In the genomic region with DNA sequence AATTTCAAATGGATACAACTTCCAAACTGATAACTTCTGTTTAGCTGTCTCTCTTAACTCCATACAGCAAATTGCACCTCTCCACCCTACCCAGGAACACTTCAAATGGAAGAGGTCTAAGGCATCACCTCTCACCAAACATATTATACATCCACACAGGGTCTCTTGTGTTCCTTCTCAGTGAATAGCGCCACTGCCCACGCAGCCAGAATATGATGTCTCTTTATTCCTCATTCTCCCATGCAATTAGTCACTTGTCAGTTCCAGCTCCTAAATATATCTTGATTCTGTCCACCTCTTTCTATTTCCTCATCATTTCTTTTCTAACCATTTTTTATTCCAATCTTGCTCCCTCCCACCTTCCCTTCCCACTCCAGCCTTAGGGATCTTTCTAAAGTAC, we compare ENCODE assay signal across 19 cellular contexts. TPM values are rescaled to one million over a fixed set of nuclear protein-coding genes. Genes with fewer than 3 reads are reported as not detected.
DNase-seq lines count a peak whose midpoint lies in the region; ATAC-seq and TF ChIP-seq lines count a peak whose summit lies in the region.
"Had no signal": no experiment of that assay in that cellular context is flagged by ENCODE, and none has a peak within 500 bp of the region (broad histone marks: within the 10 kb centered on the region; RNA-seq: fewer than 3 reads in every experiment).

No MANE protein-coding gene starts in this region.

- no peaks in the 10 kb centered on the region for H3K27me3 Mint-ChIP-seq in activated CD4-positive, alpha-beta T cell treated with anti-CD3 and anti-CD28 coated beads for 36 hours
- H3K27me3 Mint-ChIP-seq in T-cell = no peaks in the 10 kb centered on the region
- H3K27me3 Mint-ChIP-seq in memory B cell = no peaks in the 10 kb centered on the region

- no peak for TF ChIP-seq CTCF in GM10248 (IDR thresholded peaks at IDR 0.05; ENCODE audit: control extremely low read depth, extremely low read depth, low read depth, missing control alignments)

- CTCF ChIA-PET in activated CD4-positive, alpha-beta T cell treated with anti-CD3 and anti-CD28 coated beads for 36 hours (lab: Charles Lee) = interaction anchor here (0.8 to 12.9 kb wide), 6 partner anchors 21 to 70 kb away, joined by 3 to 367 read pairs (median 4); no protein-coding TSS in a partner anchor
- CTCF ChIA-PET in T-cell (lab: Charles Lee) = interaction anchor here (0.6 to 4.1 kb wide), 8 partner anchors 13 to 164 kb away, joined by 3 to 24 read pairs (median 6); no protein-coding TSS in a partner anchor
- CTCF ChIA-PET in GM10248 (lab: Yijun Ruan, JAX) = interaction anchor here (1.8 to 50.4 kb wide), 5 partner anchors 10 to 65 kb away, joined by 3 to 1060 read pairs (median 7); no protein-coding TSS in a partner anchor

- peaks cover 8 to 23% (median 12%) of the 10 kb centered on the region in 11 experiments for H3K9me3 ChIP-seq in BLaER1 treated with 17β-estradiol and CSF1 and Interleukin-3, amounts not matched to agents 10 nM and 100 nM (replicated peaks in 1 of 11)

- H3K4me3 ChIP-seq in BLaER1 treated with 17β-estradiol and CSF1 and Interleukin-3, amounts not matched to agents 10 nM and 100 nM = no peak overlapping the region
- H3K4me3 ChIP-seq: BLaER1 had no signal

- no peak overlapping the region for H3K27ac ChIP-seq in BLaER1 treated with 17β-estradiol and CSF1 and Interleukin-3, amounts not matched to agents 10 nM and 100 nM
- H3K27ac ChIP-seq: 22Rv1, BLaER1, KMS-11, RWPE1 had no signal

- no peaks in the 10 kb centered on the region for H3K27me3 ChIP-seq in BLaER1 treated with 17β-estradiol and CSF1 and Interleukin-3, amounts not matched to agents 10 nM and 100 nM
- H3K27me3 ChIP-seq: BLaER1 had no signal

- H3K27ac Mint-ChIP-seq in activated CD4-positive, alpha-beta T cell treated with anti-CD3 and anti-CD28 coated beads for 36 hours = peak overlapping the region; percentile 11
- peak overlapping the region; percentile 44 to 61 for H3K27ac Mint-ChIP-seq in T-cell
- H3K27ac Mint-ChIP-seq in memory B cell = peak overlapping the region; percentile 21

- intact Hi-C loops in activated CD4-positive, alpha-beta T cell treated with anti-CD3 and anti-CD28 coated beads for 36 hours (cut with DNase I, micrococcal nuclease) = loop anchor here in 1 of 2 experiments (10.0 kb wide), 2 partner anchors 217 to 247 kb away; no protein-coding TSS in a partner anchor

- H3K9me3 Mint-ChIP-seq in activated CD4-positive, alpha-beta T cell treated with anti-CD3 and anti-CD28 coated beads for 36 hours (ENCODE audit: low read depth) = no peaks in the 10 kb centered on the region
- no peaks in the 10 kb centered on the region for H3K9me3 Mint-ChIP-seq in T-cell
- H3K9me3 Mint-ChIP-seq in memory B cell = no peaks in the 10 kb centered on the region

- peaks cover 0 to 6% (median 0%) of the 10 kb centered on the region in 11 experiments; a peak in 3 of 22 replicates for H3K36me3 ChIP-seq in BLaER1 treated with 17β-estradiol and CSF1 and Interleukin-3, amounts not matched to agents 10 nM and 100 nM
- H3K36me3 ChIP-seq: BLaER1 had no signal

- H4K20me1 ChIP-seq in BLaER1 treated with 17β-estradiol and CSF1 and Interleukin-3, amounts not matched to agents 10 nM and 100 nM = no peaks in the 10 kb centered on the region
- H4K20me1 ChIP-seq: BLaER1 had no signal

- H3K4me1 Mint-ChIP-seq in activated CD4-positive, alpha-beta T cell treated with anti-CD3 and anti-CD28 coated beads for 36 hours = peaks cover 62% of the 10 kb centered on the region
- H3K4me1 Mint-ChIP-seq in T-cell = peaks cover 45 to 64% (median 49%) of the 10 kb centered on the region in 3 donors
- peaks cover 9% of the 10 kb centered on the region for H3K4me1 Mint-ChIP-seq in memory B cell

- POLR2A ChIA-PET in activated CD4-positive, alpha-beta T cell treated with anti-CD3 and anti-CD28 coated beads for 36 hours (lab: Charles Lee) = interaction anchor here (1.2 kb wide), 1 partner anchor 19 kb away, joined by 3 read pairs; no protein-coding TSS in a partner anchor
- POLR2A ChIA-PET in T-cell (lab: Charles Lee) (interaction anchor here (0.5 to 0.7 kb wide), 2 partner anchors 50 to 80 kb away, joined by 3 read pairs; no protein-coding TSS in a partner anchor), GM10248 (lab: Yijun Ruan, JAX) (interaction anchor here (0.6 kb wide), 1 partner anchor 27 kb away, joined by 3 read pairs; no protein-coding TSS in a partner anchor)

- no peak for ATAC-seq in activated CD4-positive, alpha-beta T cell treated with anti-CD3 and anti-CD28 coated beads for 36 hours
- ATAC-seq in T-cell (replicated peaks in 1 of 4) (no peak), memory B cell (ENCODE audit: low read depth) (no peak)
- ATAC-seq: PC-3 had no signal

- peaks cover 53 to 100% (median 76%) of the 10 kb centered on the region in 10 experiments for H3K4me1 ChIP-seq in BLaER1 treated with 17β-estradiol and CSF1 and Interleukin-3, amounts not matched to agents 10 nM and 100 nM

- H3K36me3 Mint-ChIP-seq in activated CD4-positive, alpha-beta T cell treated with anti-CD3 and anti-CD28 coated beads for 36 hours (ENCODE audit: low read depth) = no peaks in the 10 kb centered on the region
- H3K36me3 Mint-ChIP-seq in T-cell (no peaks in the 10 kb centered on the region), memory B cell (no peaks in the 10 kb centered on the region)

- H3K9ac ChIP-seq in BLaER1 treated with 17β-estradiol and CSF1 and Interleukin-3, amounts not matched to agents 10 nM and 100 nM = no peak overlapping the region
- H3K9ac ChIP-seq: BLaER1, KMS-11 had no signal

- peak overlapping the region in 7 of 11 experiments; percentile 6 to 84 (median 45); a peak in 12 of 22 replicates for H3K4me2 ChIP-seq in BLaER1 treated with 17β-estradiol and CSF1 and Interleukin-3, amounts not matched to agents 10 nM and 100 nM
- H3K4me2 ChIP-seq: BLaER1, KMS-11 had no signal

- H3K4me3 Mint-ChIP-seq in activated CD4-positive, alpha-beta T cell treated with anti-CD3 and anti-CD28 coated beads for 36 hours = no peak overlapping the region
- H3K4me3 Mint-ChIP-seq in T-cell (no peak overlapping the region), memory B cell (no peak overlapping the region)

- no peak for DNase-seq in activated CD4-positive, alpha-beta T cell treated with anti-CD3 and anti-CD28 coated beads for 36 hours
- no peak for DNase-seq in activated CD4-positive, alpha-beta T cell treated with anti-CD3 and anti-CD28 coated beads, Interleukin-2, amount 50 U/mL, for 1 hour
- DNase-seq in T-cell (no peak), memory B cell (ENCODE audit: low spot score in 2 of 2) (no peak), GM10248 (ENCODE audit: extremely low spot score) (no peak), 8988T (no peak), globus pallidus (ENCODE audit: low spot score) (no peak)
- DNase-seq: Calu3, NCI-H1092, NCI-H146, NCI-H2081 treated with DMSO at 0.1 percent for 48 hours, NCI-H510A, NCI-H774, PC-3 had no signal

RNA-seq across cellular contexts. Expression of a gene that starts 5.9 kb away (rescaled TPM):
- 10 to 100 TPM; 37.6 to 43.8 TPM for total RNA-seq in activated CD4-positive, alpha-beta T cell treated with anti-CD3 and anti-CD28 coated beads for 36 hours
- 100 to 1,000 TPM; 130 to 204 (median 194) TPM for total RNA-seq in T-cell
- total RNA-seq: PC-3 had no signal

RNA-seq across cellular contexts. Expression of a gene that starts 39.9 kb away (rescaled TPM):
- total RNA-seq in activated CD4-positive, alpha-beta T cell treated with anti-CD3 and anti-CD28 coated beads for 36 hours = 10 to 100 TPM; 15.0 to 17.6 TPM
- 1 to 10 TPM; 2.9 to 6.3 (median 5.2) TPM for total RNA-seq in T-cell
- total RNA-seq: PC-3 had no signal
